In genomic region chr15:54640874-54641273, GRCh38 we compare ENCODE assay signal across 23 cellular contexts.
DNase-seq lines count a peak whose midpoint lies in the region; ATAC-seq and TF ChIP-seq lines count a peak whose summit lies in the region.
"Had no signal": no experiment of that assay in that cellular context is flagged by ENCODE, and none has a peak within 500 bp of the region (broad histone marks: within the 10 kb centered on the region; RNA-seq: fewer than 3 reads in every experiment).

No MANE protein-coding gene starts in this region.

- intact Hi-C loops in left colon (cut with DNase I, micrococcal nuclease) = no loop called here
- intact Hi-C loops in mucosa of descending colon (cut with DNase I, micrococcal nuclease) = no loop called here

- peak; percentile 21 for DNase-seq in NCI-H82 (lab: John Stamatoyannopoulos, UW)
- DNase-seq in NCI-H82 treated with DMSO at 0.1 percent for 48 hours (lab: John Stamatoyannopoulos, UW; ENCODE audit: unreplicated experiment) = no peak
- no peak for DNase-seq in left colon
- peak in 1 of 3 donors; percentile 22 for DNase-seq in mucosa of descending colon
- no peak for DNase-seq in stimulated activated CD8-positive, alpha-beta memory T cell treated with anti-CD3 and anti-CD28 coated beads, Interleukin-4, amount 100 ng/mL, for 48 hours
- DNase-seq in activated T-cell treated with anti-CD3 and anti-CD28 coated beads, Interleukin-2, amount 50 U/mL, for 1 hour = no peak
- DNase-seq in NCI-H345 treated with DMSO at 0.1 percent for 48 hours (lab: John Stamatoyannopoulos, UW; ENCODE audit: unreplicated experiment) = no peak
- DNase-seq: 8988T; ACHN; BE2C; C1 segment of cervical spinal cord; CD4-positive, alpha-beta memory T cell; CD4-positive, CD25-positive, alpha-beta regulatory T cell; CD8-positive, alpha-beta memory T cell; COR-L47; DMS 273 treated with DMSO at 0.1 percent for 48 hours; DMS153; DMS79; DND-41; EL; GDM1 had no signal

- peak; percentile 69 for ATAC-seq in left colon
- peak; percentile 52 for ATAC-seq in mucosa of descending colon
- ATAC-seq: GM12878 had no signal

- no peak overlapping the region for H3K4me3 ChIP-seq in mucosa of descending colon
- H3K4me3 ChIP-seq: BLaER1, GM12878 had no signal

- no peaks in the 10 kb centered on the region for H3K4me1 ChIP-seq in mucosa of descending colon (ENCODE audit: low read depth)
- H3K4me1 ChIP-seq: BE2C, BLaER1 had no signal

- H3K9me3 ChIP-seq in mucosa of descending colon = no peaks in the 10 kb centered on the region
- H3K9me3 ChIP-seq: BE2C had no signal

- H3K36me3 ChIP-seq in mucosa of descending colon (ENCODE audit: low read depth) = no peaks in the 10 kb centered on the region
- H3K36me3 ChIP-seq: BE2C, BLaER1 had no signal

- TF ChIP-seq CTCF in mucosa of descending colon (IDR thresholded peaks at IDR 0.05) = no peak
